14 cellular contexts compared by ENCODE assay signal in the genomic region with DNA sequence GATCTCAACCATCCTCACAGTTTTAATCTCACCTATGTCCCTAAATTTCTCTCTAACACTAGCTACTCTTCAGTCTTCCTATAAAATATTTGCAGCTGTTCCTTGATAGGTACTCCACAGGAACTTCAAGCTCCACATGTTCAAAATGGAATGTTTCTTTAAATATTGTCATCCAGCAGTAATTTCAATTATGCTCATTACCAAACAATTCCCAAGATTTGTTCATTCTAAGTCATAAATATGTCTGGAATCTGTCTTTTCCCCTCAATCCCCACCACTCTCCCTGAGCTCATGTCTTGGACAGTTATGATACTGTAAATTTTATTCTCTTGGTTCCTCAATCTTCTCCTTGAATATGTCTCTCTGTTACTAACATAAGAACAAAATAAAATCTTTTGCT.
"Had no signal": no experiment of that assay in that cellular context is flagged by ENCODE, and none has a peak within 500 bp of the region (broad histone marks: within the 10 kb centered on the region; RNA-seq: fewer than 3 reads in every experiment).

No MANE protein-coding gene starts in this region.

- H3K36me3 ChIP-seq: lower lobe of right lung, thyroid gland, uterus had no signal

- H3K9me3 ChIP-seq: lower lobe of right lung, thyroid gland, uterus had no signal

- H3K4me3 ChIP-seq: lower lobe of right lung, skin epidermis, thyroid gland, uterus had no signal

- H3K4me1 ChIP-seq: lower lobe of right lung, thyroid gland, uterus had no signal

- H3K27ac ChIP-seq: lower lobe of right lung, skin epidermis, thyroid gland, uterus had no signal

- DNase-seq: activated B cell treated with CpG ODN at 0.5 μM for 24 hours; activated CD4-positive, alpha-beta T cell treated with anti-CD3 and anti-CD28 coated beads, Interleukin-2, amount 10 ng/mL, durations not matched to agents 7 days and 5 days; activated naive CD4-positive, alpha-beta T cell treated with anti-CD3 and anti-CD28 coated beads, Interleukin-2, amount 50 U/mL, for 16 hours; activated T-cell treated with anti-CD3 and anti-CD28 coated beads for 4 hours; amygdala; hippocampal formation; left cardiac atrium; lower lobe of right lung; naive thymus-derived CD4-positive, alpha-beta T cell; posterior cingulate gyrus; T-helper 2 cell; thyroid gland; uterus had no signal

- H3K27me3 ChIP-seq: thyroid gland, uterus had no signal

- ATAC-seq: left cardiac atrium; lower lobe of right lung; naive thymus-derived CD4-positive, alpha-beta T cell had no signal
